8 cellular contexts compared by ENCODE assay signal in genomic region chr10:110395350-110396283, GRCh38.
DNase-seq lines count a peak whose midpoint lies in the region; ATAC-seq and TF ChIP-seq lines count a peak whose summit lies in the region.

No MANE protein-coding gene starts in this region.

- H4K20me1 ChIP-seq in H9 (ENCODE audit: control insufficient read depth, insufficient read depth, insufficient read length): no peaks in the 10 kb centered on the region

- H3K79me2 ChIP-seq in H9 (ENCODE audit: insufficient read depth, low read length): no peaks in the 10 kb centered on the region

- WGBS in H9 (ENCODE audit: extremely low coverage, insufficient read length, low lambda C conversion rate): no CpG with 5 or more reads among the region's 11 CpGs

- no peak overlapping the region for H4K91ac ChIP-seq in H9 (ENCODE audit: insufficient read length, low read depth, low read length)

- no peak overlapping the region for H3K14ac ChIP-seq in H9 (ENCODE audit: insufficient read depth, low read length)

- no peak overlapping the region for H3K23ac ChIP-seq in H9 (ENCODE audit: insufficient read length, low read depth, low read length)

- H3K4me1 ChIP-seq in mucosa of stomach (ENCODE audit: control insufficient read depth, insufficient read depth, low read length) (peaks cover 47% of the 10 kb centered on the region), H9 (ENCODE audit: insufficient read depth, low read length) (peaks cover 9% of the 10 kb centered on the region; the same call in 1 of the 2 replicates)

- H3K4ac ChIP-seq in H9 (ENCODE audit: low read depth, low read length): no peak overlapping the region

- no peak overlapping the region for H2AK5ac ChIP-seq in H9 (ENCODE audit: insufficient read length, low read length)

- H3K27ac Mint-ChIP-seq in MCF 10A (ENCODE audit: low read depth, unreplicated experiment) (peak overlapping the region; percentile 92), H9 (no peak overlapping the region; a peak in 1 of 7 replicates)

- H3K36me3 ChIP-seq in mucosa of stomach (ENCODE audit: control insufficient read depth, insufficient read depth, low read length): no peaks in the 10 kb centered on the region

- H3K27me3 ChIP-seq in mucosa of stomach (ENCODE audit: control insufficient read depth, insufficient read depth, low read length) (peaks cover 4% of the 10 kb centered on the region), H9 (ENCODE audit: insufficient read depth, low read length) (no peaks in the 10 kb centered on the region)

- H3K4me2 ChIP-seq in H9 (ENCODE audit: insufficient read depth, insufficient read length, low read length): no peak overlapping the region

- no peak overlapping the region for H2BK15ac ChIP-seq in H9 (ENCODE audit: low read depth, low read length)

- H3K79me1 ChIP-seq in H9 (ENCODE audit: insufficient read depth, low read depth, low read length, poor library complexity, severe bottlenecking): no peaks in the 10 kb centered on the region

- no peak overlapping the region for H4K5ac ChIP-seq in H9 (ENCODE audit: insufficient read length, low read depth, low read length)

- BruUV-seq in MCF 10A (replicated peaks; lab: Mats Ljungman, UMichigan): no TSS peak

- H2BK5ac ChIP-seq in H9 (ENCODE audit: insufficient read length, low read length): no peak overlapping the region

- TF ChIP-seq CTCF in MCF 10A (IDR thresholded peaks at IDR 0.05; ENCODE audit: unreplicated experiment) (no peak), H9 (conservative IDR thresholded peaks at IDR 0.05) (no peak)

- POLR2A ChIA-PET in MCF 10A (lab: Yijun Ruan, JAX): interaction anchor here (0.6 to 6.1 kb wide), 8 partner anchors 12 to 103 kb away, joined by 3 to 94 read pairs (median 5); partner anchors contain the start of gene DUSP5

- H3K23me2 ChIP-seq in H9 (ENCODE audit: insufficient read length, low read depth, low read length, poor library complexity, severe bottlenecking): no peaks in the 10 kb centered on the region

- DNase-seq in GM04503 (ENCODE audit: low read depth): peak; percentile 70
- peak; percentile 77 for DNase-seq in HT-29 (ENCODE audit: low spot score)
- peak; percentile 95 for DNase-seq in MCF 10A (ENCODE audit: unreplicated experiment)
- DNase-seq in H9: no peak
- no peak for DNase-seq in NCI-H1105 treated with DMSO at 0.1 percent for 48 hours (lab: John Stamatoyannopoulos, UW)
- no peak for DNase-seq in islet precursor cell

- intact Hi-C loops in MCF 10A (cut with micrococcal nuclease): no loop called here

- H3K27me3 Mint-ChIP-seq in MCF 10A (ENCODE audit: insufficient read depth, unreplicated experiment) (no peaks in the 10 kb centered on the region), H9 (ENCODE audit: low read depth) (no peaks in the 10 kb centered on the region; the same call in none of the 2 replicates)

- H2AFZ ChIP-seq in H9 (ENCODE audit: low read length): no peak overlapping the region

- peak overlapping the region; percentile 16 for H3K4me3 ChIP-seq in mucosa of stomach (ENCODE audit: low read length)

- no peak overlapping the region for H2BK12ac ChIP-seq in H9 (ENCODE audit: insufficient read length, low read depth, low read length)

- H3K9ac ChIP-seq in mucosa of stomach (ENCODE audit: low read length): no peak overlapping the region
- no peak overlapping the region for H3K9ac ChIP-seq in H9 (ENCODE audit: extremely low read depth, insufficient read length, low read length)

- H3K36me3 Mint-ChIP-seq in MCF 10A (ENCODE audit: insufficient read depth, unreplicated experiment) (no peaks in the 10 kb centered on the region), H9 (ENCODE audit: insufficient read depth in 1 of 3, low read depth in 3 of 3) (no peaks in the 10 kb centered on the region; a peak in 1 of 7 replicates)

- no peak overlapping the region for H3K4me3 Mint-ChIP-seq in MCF 10A (ENCODE audit: unreplicated experiment)
- H3K4me3 Mint-ChIP-seq in H9: no peak overlapping the region

- no peak overlapping the region for H2BK120ac ChIP-seq in H9 (ENCODE audit: low read depth, low read length, poor library complexity, severe bottlenecking)

- H3K56ac ChIP-seq in H9 (ENCODE audit: insufficient read length, low read depth, low read length): no peak overlapping the region

- no peak overlapping the region for H3K18ac ChIP-seq in H9 (ENCODE audit: insufficient read length, low read depth, low read length)

- CTCF ChIA-PET in MCF 10A (lab: Yijun Ruan, JAX): interaction anchor here (0.5 to 3.6 kb wide), 9 partner anchors 23 to 175 kb away, joined by 3 to 12 read pairs (median 3); partner anchors contain the start of gene DUSP5

- H3K27ac ChIP-seq in H9 (ENCODE audit: insufficient read length, low read depth, low read length): no peak overlapping the region

- no peak overlapping the region for H2BK20ac ChIP-seq in H9 (ENCODE audit: low read depth, low read length, poor library complexity, severe bottlenecking)

- H4K8ac ChIP-seq in H9 (replicated peaks; ENCODE audit: insufficient read length, low read depth, low read length): no peak overlapping the region

- no peak overlapping the region for H3T11ph ChIP-seq in H9 (ENCODE audit: low read length)

- H3K9me3 Mint-ChIP-seq in MCF 10A (ENCODE audit: unreplicated experiment) (no peaks in the 10 kb centered on the region), H9 (no peaks in the 10 kb centered on the region; a peak in 1 of 5 replicates)

- H3K9me3 ChIP-seq in mucosa of stomach (ENCODE audit: control insufficient read depth, low read length): no peaks in the 10 kb centered on the region
- H3K9me3 ChIP-seq in H9 (ENCODE audit: control insufficient read depth, low read depth, low read length): no peaks in the 10 kb centered on the region

- peak; percentile 76 for ATAC-seq in GM21390 (IDR thresholded peaks at IDR 0.05; ENCODE audit: unreplicated experiment)

- H3K4me1 Mint-ChIP-seq in MCF 10A (ENCODE audit: insufficient read depth, unreplicated experiment): peaks cover 53% of the 10 kb centered on the region
- H3K4me1 Mint-ChIP-seq in H9: peaks cover 36 to 40% of the 10 kb centered on the region in 2 experiments

Comparison
In these comparisons a context has a peak if more than half of its experiments do, and no peak if none do; other contexts are left out.
1. DNase-seq: peak in GM04503 (single experiment), HT-29 (single experiment) and MCF 10A (single experiment); none in H9 (single experiment), NCI-H1105 treated with DMSO at 0.1 percent for 48 hours (single experiment) and islet precursor cell (single experiment).